ENCODE assay signal across 8 cellular contexts in genomic region chr1:87329051-87329755, GRCh38. TPM values are rescaled to one million over a fixed set of nuclear protein-coding genes. Genes with fewer than 3 reads are reported as not detected.
DNase-seq lines count a peak whose midpoint lies in the region; ATAC-seq and TF ChIP-seq lines count a peak whose summit lies in the region.

No MANE protein-coding gene starts in this region.

- H3K36me3 ChIP-seq in GM23338 (ENCODE audit: insufficient read depth), result no peaks in the 10 kb centered on the region
- H3K36me3 ChIP-seq in upper lobe of right lung, result no peaks in the 10 kb centered on the region

- H3K9me3 Mint-ChIP-seq in GM23338 (no peaks in the 10 kb centered on the region; the same call in 2 of the 3 replicates), natural killer cell (no peaks in the 10 kb centered on the region)

- H3K9me2 ChIP-seq in GM23338 (ENCODE audit: insufficient read depth), result no peaks in the 10 kb centered on the region

- H3K36me3 Mint-ChIP-seq in GM23338 (ENCODE audit: low read depth), result peaks cover 25% of the 10 kb centered on the region
- no peaks in the 10 kb centered on the region for H3K36me3 Mint-ChIP-seq in natural killer cell

- no peak overlapping the region for H2AFZ ChIP-seq in GM23338

- intact Hi-C loops in natural killer cell (cut with micrococcal nuclease), result loop anchor here (5.0 kb wide), 1 partner anchor 1563 kb away; the partner anchor contains the start of gene GTF2B
- intact Hi-C loops in upper lobe of right lung (cut with DNase I), result no loop called here

- ATAC-seq in GM23338 (peak; percentile 4; the same call in 2 of the 3 replicates), natural killer cell (peak in 1 of 3 donors; percentile 15), upper lobe of right lung (peak; percentile 0), HG03196 (IDR thresholded peaks at IDR 0.05; ENCODE audit: unreplicated experiment) (no peak)

- H3K4me1 ChIP-seq in GM23338 (ENCODE audit: insufficient read depth) (peaks cover 40% of the 10 kb centered on the region), upper lobe of right lung (peaks cover 27% of the 10 kb centered on the region)

- peak overlapping the region; percentile 75 for H3K4me2 ChIP-seq in GM23338

- H3F3A ChIP-seq in GM23338 (replicated peaks; ENCODE audit: low read depth), result no peaks in the 10 kb centered on the region

- H3K4me1 Mint-ChIP-seq in GM23338 (peaks cover 35% of the 10 kb centered on the region), natural killer cell (peaks cover 51 to 55% of the 10 kb centered on the region in 2 donors)

- H3K4me3 ChIP-seq in GM23338, result peak overlapping the region; percentile 58
- peak overlapping the region; percentile 74 to 80 for H3K4me3 ChIP-seq in foreskin fibroblast (ENCODE audit: low read depth in 1 of 2, low read length in 2 of 2)
- peak overlapping the region; percentile 77 for H3K4me3 ChIP-seq in upper lobe of right lung

- peaks cover 13% of the 10 kb centered on the region for H3K27me3 Mint-ChIP-seq in GM23338 (ENCODE audit: insufficient read depth, low read depth, poor library complexity)
- no peaks in the 10 kb centered on the region for H3K27me3 Mint-ChIP-seq in natural killer cell (ENCODE audit: low read depth in 2 of 2)

- H3K27me3 ChIP-seq in GM23338 (ENCODE audit: insufficient read depth) (no peaks in the 10 kb centered on the region), upper lobe of right lung (no peaks in the 10 kb centered on the region)

- peaks cover 36% of the 10 kb centered on the region for H3K79me2 ChIP-seq in GM23338 (replicated peaks; ENCODE audit: insufficient read depth)

- H3K9me3 ChIP-seq in upper lobe of right lung, result no peaks in the 10 kb centered on the region

- peak overlapping the region; percentile 92 for H3K27ac ChIP-seq in GM23338 (ENCODE audit: low read depth)
- H3K27ac ChIP-seq in upper lobe of right lung, result peak overlapping the region; percentile 97

- DNase-seq in AG08396 (ENCODE audit: low spot score) (peak; percentile 47), GM23338 (ENCODE audit: low spot score) (peak; percentile 64), OCI-M1 (lab: John Stamatoyannopoulos, UW) (peak; percentile 76), foreskin fibroblast (peak in 1 of 2 donors; percentile 64), natural killer cell (peak; percentile 42), upper lobe of right lung (peak; percentile 74)
- DNase-seq in activated naive CD4-positive, alpha-beta T cell (lab: John Stamatoyannopoulos, UW), result peak; percentile 4 to 19 (median 12)

- peak overlapping the region; percentile 90 for H3K4me3 Mint-ChIP-seq in GM23338
- H3K4me3 Mint-ChIP-seq in natural killer cell, result peak overlapping the region; percentile 95

- peaks cover 20% of the 10 kb centered on the region for H4K20me1 ChIP-seq in GM23338 (replicated peaks; ENCODE audit: insufficient read depth)

- H3K27ac Mint-ChIP-seq in GM23338 (peak overlapping the region; percentile 98), natural killer cell (peak overlapping the region; percentile 88 to 98)

- TF ChIP-seq CTCF in GM23338 (conservative IDR thresholded peaks at IDR 0.05; ENCODE audit: low read depth in 2 of 2) (no peak), foreskin fibroblast (IDR thresholded peaks at IDR 0.05; ENCODE audit: low read depth, low read length) (no peak), natural killer cell (IDR thresholded peaks at IDR 0.05) (no peak), upper lobe of right lung (IDR thresholded peaks at IDR 0.05) (no peak)

TF ChIP-seq in GM23338, 12 proteins besides CTCF, POLR2A, EP300 and RAD21 (continues in another document):
- TF ChIP-seq EZH2phosphoT487 (IDR thresholded peaks at IDR 0.05; ENCODE audit: unreplicated experiment), result no peak
- TF ChIP-seq ETS1 (IDR thresholded peaks at IDR 0.05), result no peak
- TF ChIP-seq EZH2 (IDR thresholded peaks at IDR 0.05; ENCODE audit: low read depth, unreplicated experiment), result no peak
- no peak for TF ChIP-seq ZNF114 (CRISPR knock-in tag; IDR thresholded peaks at IDR 0.05)
- no peak for TF ChIP-seq ZNF462 (CRISPR knock-in tag; IDR thresholded peaks at IDR 0.05)

RNA-seq across cellular contexts. Expression of gene LMO4, which starts 0.5 kb away (rescaled TPM):
- total RNA-seq in GM23338 (2014; rRNA removed; shearing (Covaris generic)), result 96.2 and 112 TPM in 2 replicates
- 35.6 and 35.8 TPM in 2 replicates for polyA plus RNA-seq in GM23338 (2016; fragmentation: Nextera tagmentation; extraction: Ambion mirVana)
- 10 to 100 TPM; 38.2 to 50.1 (median 50.0) TPM for total RNA-seq in natural killer cell
- 46.5 TPM for total RNA-seq in upper lobe of right lung
